21 cellular contexts compared by ENCODE assay signal in the genomic region with DNA sequence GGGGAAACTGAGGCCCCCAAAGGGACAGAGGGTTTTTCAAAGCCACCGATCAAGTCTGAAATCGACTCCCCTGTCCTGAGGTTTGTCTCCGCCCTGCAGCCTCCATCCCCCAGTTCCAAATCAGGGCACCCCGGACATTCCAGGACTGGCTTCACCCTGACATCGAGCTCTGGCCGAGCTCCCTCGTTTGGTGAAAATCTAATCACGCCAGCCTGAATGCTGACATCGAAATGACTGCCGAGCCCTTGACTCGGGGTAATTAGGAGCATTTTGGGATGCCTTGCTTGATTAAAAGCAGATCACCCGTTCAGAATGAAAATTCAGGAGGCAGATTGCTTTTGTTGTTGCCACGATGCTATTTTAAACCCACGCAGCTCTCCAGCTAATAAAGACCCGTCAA. TPM values are rescaled to one million over a fixed set of nuclear protein-coding genes. Genes with fewer than 3 reads are reported as not detected.
DNase-seq lines count a peak whose midpoint lies in the region; ATAC-seq and TF ChIP-seq lines count a peak whose summit lies in the region.
"Had no signal": no experiment of that assay in that cellular context is flagged by ENCODE, and none has a peak within 500 bp of the region (broad histone marks: within the 10 kb centered on the region; RNA-seq: fewer than 3 reads in every experiment).

No MANE protein-coding gene starts in this region.

- H3K23ac ChIP-seq in mesenchymal stem cell (ENCODE audit: low read length in 2 of 2), result no peak overlapping the region

- H3K9me3 ChIP-seq in mesenchymal stem cell (ENCODE audit: control insufficient read depth, low read length) (no peaks in the 10 kb centered on the region), tibial artery (no peaks in the 10 kb centered on the region)

- H3K4me3 ChIP-seq in mesenchymal stem cell (ENCODE audit: insufficient read depth in 1 of 2, low read depth in 1 of 2, low read length in 2 of 2), result no peak overlapping the region
- no peak overlapping the region for H3K4me3 ChIP-seq in tibial artery
- H3K4me3 ChIP-seq: GM12878 had no signal

- H2BK120ac ChIP-seq in mesenchymal stem cell (ENCODE audit: low read depth, low read length), result peak overlapping the region; percentile 8

- no peak for TF ChIP-seq CTCF in tibial artery (IDR thresholded peaks at IDR 0.05)

- H3K36me3 ChIP-seq in mesenchymal stem cell (ENCODE audit: control insufficient read depth in 1 of 2, insufficient read depth in 2 of 2, low read depth in 1 of 2, low read length in 2 of 2), result no peaks in the 10 kb centered on the region
- H3K36me3 ChIP-seq in tibial artery, result no peaks in the 10 kb centered on the region

- peak; percentile 7 for DNase-seq in EH (ENCODE audit: low read depth)
- peak; percentile 21 for DNase-seq in SK-N-DZ (ENCODE audit: low spot score)
- no peak for DNase-seq in mesenchymal stem cell
- peak; percentile 50 for DNase-seq in retina
- no peak for DNase-seq in hippocampal formation (lab: John Stamatoyannopoulos, UW)
- DNase-seq in midbrain (lab: John Stamatoyannopoulos, UW), result no peak
- DNase-seq in tibial artery, result no peak
- DNase-seq: C1 segment of cervical spinal cord; CD4-positive, alpha-beta memory T cell; COR-L47; DMS53; GOT3; HCEC 1CT; NCI-H1092 treated with DMSO at 0.1 percent for 48 hours; NCI-H1436; NCI-H187 treated with DMSO at 0.1 percent for 48 hours; NCI-H524 treated with DMSO at 0.1 percent for 48 hours; NCI-H774 had no signal

- no peak overlapping the region for H3K18ac ChIP-seq in mesenchymal stem cell (ENCODE audit: low read depth in 1 of 2, low read length in 2 of 2)

- no peak overlapping the region for H2BK15ac ChIP-seq in mesenchymal stem cell (ENCODE audit: low read depth, poor library complexity, severe bottlenecking)

- ATAC-seq in HG03139 (IDR thresholded peaks at IDR 0.05; ENCODE audit: unreplicated experiment), result no peak
- ATAC-seq: GM12878 had no signal

- peaks cover 36 to 68% of the 10 kb centered on the region in 2 experiments for H3K27me3 ChIP-seq in mesenchymal stem cell (ENCODE audit: control insufficient read depth in 1 of 2, insufficient read depth in 1 of 2, low read length in 2 of 2)
- peaks cover 0 to 57% of the 10 kb centered on the region in 2 donors for H3K27me3 ChIP-seq in tibial artery

- H2AK5ac ChIP-seq in mesenchymal stem cell (ENCODE audit: low read length, severe bottlenecking), result no peak overlapping the region

- no peak overlapping the region for H2BK5ac ChIP-seq in mesenchymal stem cell (ENCODE audit: low read depth, low read length, poor library complexity, severe bottlenecking)

- H3K4me1 ChIP-seq in mesenchymal stem cell (ENCODE audit: control insufficient read depth, insufficient read depth, low read depth, low read length) (no peaks in the 10 kb centered on the region), tibial artery (no peaks in the 10 kb centered on the region)

- no peak overlapping the region for H3K4ac ChIP-seq in mesenchymal stem cell (ENCODE audit: low read depth in 1 of 2, low read length in 2 of 2)

- no peaks in the 10 kb centered on the region for H3K79me1 ChIP-seq in mesenchymal stem cell (replicated peaks; ENCODE audit: low read length, poor library complexity, severe bottlenecking)

- no peak overlapping the region for H2AFZ ChIP-seq in mesenchymal stem cell (ENCODE audit: low read depth, low read length)

- no peak overlapping the region for H4K91ac ChIP-seq in mesenchymal stem cell (ENCODE audit: low read length)

- no peak overlapping the region for H2BK12ac ChIP-seq in mesenchymal stem cell (ENCODE audit: low read length in 2 of 2)

- no peak overlapping the region for H3K27ac ChIP-seq in mesenchymal stem cell (ENCODE audit: low read length, poor library complexity, severe bottlenecking)
- H3K27ac ChIP-seq in tibial artery, result no peak overlapping the region

- H3K14ac ChIP-seq in mesenchymal stem cell (ENCODE audit: low read length in 2 of 2), result no peak overlapping the region

- WGBS in mesenchymal stem cell, result 87% methylated on average over 15 of the region's 15 CpGs

- H3K4me2 ChIP-seq in mesenchymal stem cell (ENCODE audit: low read length, poor library complexity, severe bottlenecking), result no peak overlapping the region

- H3K9ac ChIP-seq in mesenchymal stem cell (ENCODE audit: low read length), result no peak overlapping the region

- H4K8ac ChIP-seq in mesenchymal stem cell (ENCODE audit: low read length), result no peak overlapping the region

- intact Hi-C loops in tibial artery (cut with DNase I; ENCODE audit: low total_unique reads), result no loop called here

RNA-seq across cellular contexts. Expression of a gene that starts 34.3 kb away (rescaled TPM):
- polyA plus RNA-seq in SK-N-DZ (2014; cell fraction: cytosol; rRNA removed), result not detected in 2 replicates
- polyA plus RNA-seq in SK-N-DZ (2014; cell fraction: nucleus; rRNA removed), result not detected in 2 replicates
- polyA plus RNA-seq in mesenchymal stem cell (2013, experiment 1 of 2), result not detected
- not detected for polyA plus RNA-seq in mesenchymal stem cell (2013, experiment 2 of 2)
- polyA plus RNA-seq: AG04450; CD4-positive, alpha-beta memory T cell; GM12878 had no signal

Comparison
In these comparisons a context has a peak if more than half of its experiments do, and no peak if none do; other contexts are left out.
1. DNase-seq: peak in EH (single experiment), SK-N-DZ (single experiment) and retina (single experiment); none in mesenchymal stem cell (single experiment), hippocampal formation (0 of 2), midbrain (single experiment) and tibial artery (0 of 2).